In the genomic region with DNA sequence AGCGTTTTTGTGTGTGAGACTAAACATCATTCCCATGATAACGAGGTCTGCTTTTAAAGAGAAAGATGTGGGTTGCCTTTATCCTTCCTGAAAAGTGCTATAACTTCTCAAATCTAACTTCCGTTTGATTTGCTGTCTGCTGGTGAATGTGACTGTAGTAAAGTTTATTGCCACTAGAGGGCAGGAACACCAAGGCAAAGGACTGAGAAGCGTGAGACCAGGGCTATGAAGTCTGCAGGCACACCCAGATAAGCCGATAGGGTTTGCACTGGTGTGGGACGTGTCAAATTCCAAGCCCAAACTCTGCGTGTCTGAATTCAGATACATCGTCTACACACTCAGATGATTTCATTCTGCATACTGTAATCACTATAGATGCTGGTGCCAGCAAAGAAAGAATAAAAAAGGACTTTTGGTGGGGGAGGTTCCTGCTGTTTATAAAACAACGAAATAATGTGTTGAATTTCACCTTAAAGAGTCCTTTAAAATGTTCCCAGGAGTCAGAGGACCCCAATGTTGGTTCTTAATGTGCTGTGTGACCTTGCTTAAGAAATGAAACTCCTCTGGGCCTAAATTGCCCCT, we compare ENCODE assay signal across 8 cellular contexts.
DNase-seq lines count a peak whose midpoint lies in the region; ATAC-seq, FAIRE-seq and TF ChIP-seq lines count a peak whose summit lies in the region.

No MANE protein-coding gene starts in this region.

- no peak for TF ChIP-seq EP300 in esophagus muscularis mucosa (IDR thresholded peaks at IDR 0.05)

- H3K4me1 Mint-ChIP-seq in nephron, result peaks cover 18% of the 10 kb centered on the region

- TF ChIP-seq POLR2A in esophagus muscularis mucosa (IDR thresholded peaks at IDR 0.05; ENCODE audit: low read depth), result no peak

- peak; percentile 79 for ATAC-seq in GM21528 (IDR thresholded peaks at IDR 0.05; ENCODE audit: low FRiP score, unreplicated experiment)

- no peaks in the 10 kb centered on the region for H3K9me3 Mint-ChIP-seq in nephron

- no peaks in the 10 kb centered on the region for H4K20me1 ChIP-seq in OCI-LY7 (ENCODE audit: insufficient read depth, low read length)

- no peak overlapping the region; the same call in 1 of the 2 replicates for H2AFZ ChIP-seq in OCI-LY7 (ENCODE audit: low read length)

- CTCF ChIA-PET in OCI-LY7 (lab: Charles Lee; ENCODE audit: unreplicated experiment), result interaction anchor here (1.4 kb wide), 1 partner anchor 70 kb away, joined by 3 read pairs; no protein-coding TSS in a partner anchor

- peak; percentile 60 for FAIRE-seq in HTR-8/SVneo (lab: Jason Lieb, UNC)

- H3K4me3 ChIP-seq in OCI-LY7 (ENCODE audit: low read depth, low read length, poor library complexity, severe bottlenecking) (no peak overlapping the region), esophagus muscularis mucosa (no peak overlapping the region), tibial artery (no peak overlapping the region)

- POLR2A ChIA-PET in OCI-LY7 (lab: Charles Lee), result interaction anchor here (0.6 kb wide), 2 partner anchors 129 to 928 kb away, joined by 3 read pairs; no protein-coding TSS in a partner anchor

- H3K4me1 ChIP-seq in OCI-LY7 (ENCODE audit: insufficient read depth, low read length, poor library complexity, severe bottlenecking) (peaks cover 15% of the 10 kb centered on the region), esophagus muscularis mucosa (peaks cover 0 to 14% (median 2%) of the 10 kb centered on the region in 4 donors), tibial artery (no peaks in the 10 kb centered on the region)

- no peaks in the 10 kb centered on the region for H3K36me3 Mint-ChIP-seq in nephron (ENCODE audit: low read depth)

- H3K4me3 Mint-ChIP-seq in nephron, result no peak overlapping the region

- peaks cover 32% of the 10 kb centered on the region for H3K27me3 Mint-ChIP-seq in nephron (ENCODE audit: low read depth)

- WGBS in esophagus muscularis mucosa, result 8% methylated on average over 9 of the region's 9 CpGs

- peak; percentile 87 for DNase-seq in Daoy (ENCODE audit: low read depth)
- DNase-seq in HTR-8/SVneo (ENCODE audit: insufficient read length, low spot score), result peak; percentile 80
- DNase-seq in OCI-LY7 (ENCODE audit: low spot score), result peak; percentile 80
- peak; percentile 50 for DNase-seq in activated T-cell treated with anti-CD3 and anti-CD28 coated beads for 48 hours (ENCODE audit: low read depth)
- no peak for DNase-seq in esophagus muscularis mucosa (ENCODE audit: extremely low spot score)
- DNase-seq in tibial artery, result peak in 1 of 2 donors; percentile 43

- no peaks in the 10 kb centered on the region for H3K9me2 ChIP-seq in OCI-LY7 (ENCODE audit: insufficient read depth, low read length)

- no peak overlapping the region for H3K27ac Mint-ChIP-seq in nephron

- H3K27me3 ChIP-seq in esophagus muscularis mucosa (peaks cover 0 to 25% (median 0%) of the 10 kb centered on the region in 4 donors), tibial artery (peaks cover 0 to 22% of the 10 kb centered on the region in 2 donors)

- H3K4me2 ChIP-seq in OCI-LY7 (ENCODE audit: low read length), result no peak overlapping the region

- H3K79me2 ChIP-seq in OCI-LY7 (ENCODE audit: insufficient read depth, low read depth, low read length), result no peaks in the 10 kb centered on the region

- H3K27ac ChIP-seq in OCI-LY7 (ENCODE audit: low read depth, low read length, poor library complexity, severe bottlenecking) (no peak overlapping the region), esophagus muscularis mucosa (replicated peaks in 1 of 4) (no peak overlapping the region), tibial artery (no peak overlapping the region)

- H3K36me3 ChIP-seq in OCI-LY7 (ENCODE audit: insufficient read depth, low read length), result no peaks in the 10 kb centered on the region
- H3K36me3 ChIP-seq in esophagus muscularis mucosa, result no peaks in the 10 kb centered on the region
- no peaks in the 10 kb centered on the region for H3K36me3 ChIP-seq in tibial artery

- TF ChIP-seq CTCF in OCI-LY7 (conservative IDR thresholded peaks at IDR 0.05; ENCODE audit: low read length) (peak; percentile 92), esophagus muscularis mucosa (IDR thresholded peaks at IDR 0.05) (peak; percentile 79 to 87 (median 83)), nephron (IDR thresholded peaks at IDR 0.05; ENCODE audit: unreplicated experiment in 3 of 3) (peak; percentile 80 to 86 (median 84)), tibial artery (IDR thresholded peaks at IDR 0.05) (peak; percentile 76 to 79)

- intact Hi-C loops in OCI-LY7 (cut with micrococcal nuclease; ENCODE audit: unreplicated experiment), result loop anchor here (1.0 to 10.0 kb wide), 3 partner anchors 40 to 1036 kb away; partner anchors contain the start of gene GABRB2
- intact Hi-C loops in esophagus muscularis mucosa (cut with DNase I), result no loop called here
- intact Hi-C loops in tibial artery (cut with DNase I; ENCODE audit: low total_unique reads), result no loop called here

- no TSS peak for BruUV-seq in OCI-LY7 (replicated peaks; lab: Mats Ljungman, UMichigan)

- H3K9me3 ChIP-seq in OCI-LY7 (ENCODE audit: low read length) (no peaks in the 10 kb centered on the region), esophagus muscularis mucosa (no peaks in the 10 kb centered on the region), tibial artery (no peaks in the 10 kb centered on the region)
